8 cellular contexts compared by ENCODE assay signal in the genomic region with DNA sequence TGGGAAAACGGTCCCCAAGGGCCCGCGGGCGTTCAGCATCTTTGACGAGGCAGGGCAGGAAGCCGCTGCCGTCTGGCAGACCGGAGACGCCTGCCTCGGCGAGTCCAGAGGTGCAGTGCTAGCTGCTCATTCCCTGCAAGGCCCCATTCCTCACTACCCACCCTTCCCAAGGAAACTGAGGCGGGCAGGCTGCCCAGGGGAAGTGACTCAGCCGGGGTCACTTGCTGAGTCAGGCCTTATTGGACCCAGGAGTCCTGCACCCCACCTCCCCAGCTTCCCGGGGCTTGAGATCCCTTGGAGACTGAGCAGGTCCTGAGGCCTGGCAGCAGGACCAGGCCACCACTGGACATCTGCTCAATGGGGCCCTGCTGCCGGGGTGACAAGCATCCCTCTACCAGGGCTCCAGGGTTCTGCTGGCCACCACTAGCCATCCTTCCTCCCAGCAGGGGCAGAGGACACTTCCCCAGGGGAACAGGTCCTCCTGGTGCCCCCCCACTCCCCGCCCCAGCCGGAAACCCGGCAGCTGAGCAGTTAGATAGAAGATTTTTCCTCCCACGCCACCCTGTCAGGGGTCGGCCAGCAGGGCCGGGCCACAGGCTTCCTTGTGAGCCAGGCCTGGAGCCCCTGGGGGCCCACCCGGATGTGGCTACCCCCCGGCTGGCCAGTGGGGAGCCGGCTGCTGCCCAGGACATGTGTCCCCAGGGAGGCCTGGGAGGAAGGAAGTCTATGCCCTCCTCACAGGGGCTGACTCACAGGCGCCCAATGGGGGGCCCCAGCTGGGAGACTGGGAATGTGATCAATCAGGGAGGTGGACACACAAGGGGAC. TPM values are rescaled to one million over a fixed set of nuclear protein-coding genes. Genes with fewer than 3 reads are reported as not detected.
DNase-seq lines count a peak whose midpoint lies in the region; ATAC-seq and TF ChIP-seq lines count a peak whose summit lies in the region.

No MANE protein-coding gene starts in this region.

- H3K4me1 Mint-ChIP-seq in activated naive CD4-positive, alpha-beta T cell treated with anti-CD3 and anti-CD28 coated beads, Interleukin-2, amount 10 ng/mL, durations not matched to agents 7 days and 5 days, result peaks cover 75% of the 10 kb centered on the region

- CTCF ChIA-PET in BJ (lab: Yijun Ruan, JAX), result interaction anchor here (0.6 to 7.5 kb wide), 6 partner anchors 10 to 56 kb away, joined by 3 to 40 read pairs (median 4); no protein-coding TSS in a partner anchor
- CTCF ChIA-PET in activated naive CD4-positive, alpha-beta T cell treated with anti-CD3 and anti-CD28 coated beads, Interleukin-2, amount 10 ng/mL, durations not matched to agents 7 days and 5 days (lab: Charles Lee), result interaction anchor here (0.8 to 24.2 kb wide), 4 partner anchors 13 to 38 kb away, joined by 3 to 757 read pairs (median 6); no protein-coding TSS in a partner anchor

- TF ChIP-seq CTCF in BJ (IDR thresholded peaks at IDR 0.05; ENCODE audit: insufficient read depth, low read depth, low read length), result no peak
- no peak for TF ChIP-seq CTCF in right atrium auricular region (IDR thresholded peaks at IDR 0.05)

- POLR2A ChIA-PET in BJ (lab: Charles Lee), result interaction anchor here (0.6 kb wide), 1 partner anchor 40 kb away, joined by 3 read pairs; no protein-coding TSS in a partner anchor

- H3K27ac Mint-ChIP-seq in activated naive CD4-positive, alpha-beta T cell treated with anti-CD3 and anti-CD28 coated beads, Interleukin-2, amount 10 ng/mL, durations not matched to agents 7 days and 5 days, result peak overlapping the region; percentile 77

- H3K36me3 ChIP-seq in BJ (ENCODE audit: control insufficient read depth, insufficient read depth, low read length) (no peaks in the 10 kb centered on the region), right atrium auricular region (no peaks in the 10 kb centered on the region)

- ATAC-seq in HG03139 (IDR thresholded peaks at IDR 0.05; ENCODE audit: unreplicated experiment), result no peak

- DNase-seq in BJ (ENCODE audit: low read depth), result no peak
- DNase-seq in activated naive CD4-positive, alpha-beta T cell treated with anti-CD3 and anti-CD28 coated beads, Interleukin-2, amount 10 ng/mL, durations not matched to agents 7 days and 5 days, result peak; percentile 65
- DNase-seq in right atrium auricular region (ENCODE audit: low spot score), result no peak
- peak; percentile 52 for DNase-seq in stimulated activated naive CD4-positive, alpha-beta T cell treated with Interleukin-2 at 50 U/mL for 16 hours (lab: John Stamatoyannopoulos, UW)
- DNase-seq in SKM-1 treated with dmso at 0.1 percent for 144 hours (lab: John Stamatoyannopoulos, UW; ENCODE audit: unreplicated experiment), result no peak
- DNase-seq in LoVo (ENCODE audit: low spot score), result no peak

- peaks cover 34% of the 10 kb centered on the region for H3K36me3 Mint-ChIP-seq in activated naive CD4-positive, alpha-beta T cell treated with anti-CD3 and anti-CD28 coated beads, Interleukin-2, amount 10 ng/mL, durations not matched to agents 7 days and 5 days

- H3K9me3 Mint-ChIP-seq in activated naive CD4-positive, alpha-beta T cell treated with anti-CD3 and anti-CD28 coated beads, Interleukin-2, amount 10 ng/mL, durations not matched to agents 7 days and 5 days, result no peaks in the 10 kb centered on the region

- 0 out of 2 replicates have a peak, but pooled peaks have one; percentile 8 for TF ChIP-seq RAD21 in Ishikawa (IDR thresholded peaks at IDR 0.05; ENCODE audit: low read depth)

- peak; percentile 95 for TF ChIP-seq EP300 in Ishikawa (IDR thresholded peaks at IDR 0.05; ENCODE audit: borderline replicate concordance)

- no peaks in the 10 kb centered on the region for H3K27me3 Mint-ChIP-seq in activated naive CD4-positive, alpha-beta T cell treated with anti-CD3 and anti-CD28 coated beads, Interleukin-2, amount 10 ng/mL, durations not matched to agents 7 days and 5 days

- peak overlapping the region; percentile 96 for H3K4me3 Mint-ChIP-seq in activated naive CD4-positive, alpha-beta T cell treated with anti-CD3 and anti-CD28 coated beads, Interleukin-2, amount 10 ng/mL, durations not matched to agents 7 days and 5 days

- no peaks in the 10 kb centered on the region for H3K9me3 ChIP-seq in right atrium auricular region

- H3K27ac ChIP-seq in right atrium auricular region, result peak overlapping the region; percentile 93 to 96

- H3K27me3 ChIP-seq in BJ (ENCODE audit: control insufficient read depth, insufficient read depth, low read length) (no peaks in the 10 kb centered on the region), right atrium auricular region (no peaks in the 10 kb centered on the region)

- peaks cover 0 to 91% of the 10 kb centered on the region in 2 donors for H3K4me1 ChIP-seq in right atrium auricular region

- H3K4me3 ChIP-seq in BJ (ENCODE audit: low read depth, low read length), result peak overlapping the region; percentile 23
- H3K4me3 ChIP-seq in right atrium auricular region, result peak overlapping the region in 1 of 2 donors; percentile 28

TF ChIP-seq in Ishikawa, 13 proteins besides CTCF, POLR2A, EP300 and RAD21:
- peak; percentile 91 for TF ChIP-seq FOXM1 (IDR thresholded peaks at IDR 0.05; ENCODE audit: borderline replicate concordance, low read depth)
- TF ChIP-seq, protein P1, sequence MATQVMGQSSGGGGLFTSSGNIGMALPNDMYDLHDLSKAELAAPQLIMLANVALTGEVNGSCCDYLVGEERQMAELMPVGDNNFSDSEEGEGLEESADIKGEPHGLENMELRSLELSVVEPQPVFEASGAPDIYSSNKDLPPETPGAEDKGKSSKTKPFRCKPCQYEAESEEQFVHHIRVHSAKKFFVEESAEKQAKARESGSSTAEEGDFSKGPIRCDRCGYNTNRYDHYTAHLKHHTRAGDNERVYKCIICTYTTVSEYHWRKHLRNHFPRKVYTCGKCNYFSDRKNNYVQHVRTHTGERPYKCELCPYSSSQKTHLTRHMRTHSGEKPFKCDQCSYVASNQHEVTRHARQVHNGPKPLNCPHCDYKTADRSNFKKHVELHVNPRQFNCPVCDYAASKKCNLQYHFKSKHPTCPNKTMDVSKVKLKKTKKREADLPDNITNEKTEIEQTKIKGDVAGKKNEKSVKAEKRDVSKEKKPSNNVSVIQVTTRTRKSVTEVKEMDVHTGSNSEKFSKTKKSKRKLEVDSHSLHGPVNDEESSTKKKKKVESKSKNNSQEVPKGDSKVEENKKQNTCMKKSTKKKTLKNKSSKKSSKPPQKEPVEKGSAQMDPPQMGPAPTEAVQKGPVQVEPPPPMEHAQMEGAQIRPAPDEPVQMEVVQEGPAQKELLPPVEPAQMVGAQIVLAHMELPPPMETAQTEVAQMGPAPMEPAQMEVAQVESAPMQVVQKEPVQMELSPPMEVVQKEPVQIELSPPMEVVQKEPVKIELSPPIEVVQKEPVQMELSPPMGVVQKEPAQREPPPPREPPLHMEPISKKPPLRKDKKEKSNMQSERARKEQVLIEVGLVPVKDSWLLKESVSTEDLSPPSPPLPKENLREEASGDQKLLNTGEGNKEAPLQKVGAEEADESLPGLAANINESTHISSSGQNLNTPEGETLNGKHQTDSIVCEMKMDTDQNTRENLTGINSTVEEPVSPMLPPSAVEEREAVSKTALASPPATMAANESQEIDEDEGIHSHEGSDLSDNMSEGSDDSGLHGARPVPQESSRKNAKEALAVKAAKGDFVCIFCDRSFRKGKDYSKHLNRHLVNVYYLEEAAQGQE (IDR thresholded peaks at IDR 0.05; ENCODE audit: low read depth), result no peak
- TF ChIP-seq CREB1 (IDR thresholded peaks at IDR 0.05; ENCODE audit: low read depth), result 0 out of 2 replicates have a peak, but pooled peaks have one; percentile 23
- no peak for TF ChIP-seq CEBPB (IDR thresholded peaks at IDR 0.05)
- TF ChIP-seq NFIC (IDR thresholded peaks at IDR 0.05), result peak; percentile 90
- peak; percentile 84 for TF ChIP-seq EGR1 (IDR thresholded peaks at IDR 0.05)
- peak; percentile 42; the same call in 1 of the 2 replicates for TF ChIP-seq YY1 (IDR thresholded peaks at IDR 0.05; ENCODE audit: low read depth)
- TF ChIP-seq TEAD4 (IDR thresholded peaks at IDR 0.05), result peak; percentile 81
- peak; percentile 98 for TF ChIP-seq TCF12 (IDR thresholded peaks at IDR 0.05; ENCODE audit: low read depth)
- no peak for TF ChIP-seq TAF1 (IDR thresholded peaks at IDR 0.05; ENCODE audit: low read depth)
- TF ChIP-seq, protein P2, sequence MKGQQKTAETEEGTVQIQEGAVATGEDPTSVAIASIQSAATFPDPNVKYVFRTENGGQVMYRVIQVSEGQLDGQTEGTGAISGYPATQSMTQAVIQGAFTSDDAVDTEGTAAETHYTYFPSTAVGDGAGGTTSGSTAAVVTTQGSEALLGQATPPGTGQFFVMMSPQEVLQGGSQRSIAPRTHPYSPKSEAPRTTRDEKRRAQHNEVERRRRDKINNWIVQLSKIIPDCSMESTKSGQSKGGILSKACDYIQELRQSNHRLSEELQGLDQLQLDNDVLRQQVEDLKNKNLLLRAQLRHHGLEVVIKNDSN (IDR thresholded peaks at IDR 0.05), result peak; percentile 46
- TF ChIP-seq, protein P3, sequence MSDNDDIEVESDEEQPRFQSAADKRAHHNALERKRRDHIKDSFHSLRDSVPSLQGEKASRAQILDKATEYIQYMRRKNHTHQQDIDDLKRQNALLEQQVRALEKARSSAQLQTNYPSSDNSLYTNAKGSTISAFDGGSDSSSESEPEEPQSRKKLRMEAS (IDR thresholded peaks at IDR 0.05), result peak; percentile 65
- peak; percentile 94 for TF ChIP-seq ZBTB7A (IDR thresholded peaks at IDR 0.05; ENCODE audit: low read depth)

RNA-seq across cellular contexts. Expression of a gene that starts 3.9 kb away (rescaled TPM):
- polyA plus RNA-seq in BJ (2011; rRNA removed), result 19.4 and 20.2 TPM in 2 replicates
- 15.5 and 19.6 TPM in 2 replicates for polyA minus RNA-seq in BJ (2011; rRNA and poly(A)+ RNA removed)
- 10 to 100 TPM; 42.6 to 47.4 TPM for total RNA-seq in right atrium auricular region

RNA-seq across cellular contexts. Expression of a gene that starts 40.7 kb away (rescaled TPM):
- polyA plus RNA-seq in BJ (2011; rRNA removed), result 2.6 and 5.3 TPM in 2 replicates
- 2.1 and 2.2 TPM in 2 replicates for polyA minus RNA-seq in BJ (2011; rRNA and poly(A)+ RNA removed)
- total RNA-seq in right atrium auricular region, result 10 to 100 TPM; 11.5 to 13.4 TPM

Comparison
In these comparisons a context has a peak if more than half of its experiments do, and no peak if none do; other contexts are left out.
1. DNase-seq: peak in activated naive CD4-positive, alpha-beta T cell treated with anti-CD3 and anti-CD28 coated beads, Interleukin-2, amount 10 ng/mL, durations not matched to agents 7 days and 5 days (single experiment) and stimulated activated naive CD4-positive, alpha-beta T cell treated with Interleukin-2 at 50 U/mL for 16 hours (single experiment); none in BJ (single experiment), right atrium auricular region (single experiment), SKM-1 treated with dmso at 0.1 percent for 144 hours (single experiment) and LoVo (single experiment).